8 cellular contexts compared by ENCODE assay signal in genomic region chr13:24159921-24160324, GRCh38. TPM values are rescaled to one million over a fixed set of nuclear protein-coding genes. Genes with fewer than 3 reads are reported as not detected.
A peak's percentile ranks its signal among the peaks of the same experiment; 100 is the strongest.
DNase-seq lines count a peak whose midpoint lies in the region; ATAC-seq, FAIRE-seq and TF ChIP-seq lines count a peak whose summit lies in the region.

No MANE protein-coding gene starts in this region.

- no peak for TF ChIP-seq RAD21 in HepG2 (CRISPR knock-in tag; IDR thresholded peaks at IDR 0.05)

- H2AFZ ChIP-seq in HepG2 (ENCODE audit: low read length) = no peak overlapping the region

- WGBS in adrenal gland, 4 donors = 26 to 37% (median 28%) methylated on average over 8 to 9 of the region's 9 CpGs
- 0% methylated on average over 8 of the region's 9 CpGs for WGBS in HepG2 (ENCODE audit: low lambda C conversion rate)
- 50% methylated on average over 9 of the region's 9 CpGs; no CpG with 5 or more reads in 1 of the 2 donors for WGBS in transverse colon (ENCODE audit: low coverage in 1 of 2), 2 donors

- BruUV-seq in HepG2 (replicated peaks; lab: Mats Ljungman, UMichigan) = no TSS peak

- no peaks in the 10 kb centered on the region for H3K36me3 Mint-ChIP-seq in activated naive CD4-positive, alpha-beta T cell treated with anti-CD3 and anti-CD28 coated beads, Interleukin-2, amount 50 U/mL, for 24 hours

- no peaks in the 10 kb centered on the region for H3K27me3 ChIP-seq in adrenal gland
- H3K27me3 ChIP-seq in HepG2 (ENCODE audit: control insufficient read depth in 1 of 2, insufficient read depth in 2 of 2, low read length in 2 of 2) = no peaks in the 10 kb centered on the region; a peak in 1 of 5 replicates
- no peaks in the 10 kb centered on the region for H3K27me3 ChIP-seq in transverse colon

- peak; percentile 20 for ATAC-seq in HepG2

- CTCF ChIA-PET in HepG2 (lab: Yijun Ruan, JAX; ENCODE audit: low intra/inter-chr PET ratio, low total read pairs) = interaction anchor here (1.4 kb wide), 1 partner anchor 60 kb away, joined by 3 read pairs; no protein-coding TSS in a partner anchor

- in situ Hi-C loops in HepG2 (cut with HindIII; ENCODE audit: extremely low pct_ligation_motif_present, low pct_unique_long_range_greater_than_20kb) = loop anchor here (5.0 kb wide), 1 partner anchor 62 kb away; no protein-coding TSS in a partner anchor
- in situ Hi-C loops in transverse colon (cut with MboI; ENCODE audit: low pct_ligation_motif_present in 1 of 4, low pct_unique_long_range_greater_than_20kb in 1 of 4, low sequenced_read_pairs in 3 of 4) = no loop called here

- peaks cover 30% of the 10 kb centered on the region for H4K20me1 ChIP-seq in HepG2 (ENCODE audit: insufficient read depth, low read length)

- peaks cover 12% of the 10 kb centered on the region for H3K4me1 Mint-ChIP-seq in activated naive CD4-positive, alpha-beta T cell treated with anti-CD3 and anti-CD28 coated beads, Interleukin-2, amount 50 U/mL, for 24 hours

- TF ChIP-seq POLR2A in adrenal gland (IDR thresholded peaks at IDR 0.05) (no peak), HepG2 (IDR thresholded peaks at IDR 0.05; ENCODE audit: insufficient read depth in 1 of 2, low read depth in 2 of 2, low read length in 2 of 2) (no peak), transverse colon (IDR thresholded peaks at IDR 0.05) (no peak)

- intact Hi-C loops in adrenal gland (cut with DNase I) (loop anchor here (5.0 to 10.0 kb wide), 3 partner anchors 62 to 95 kb away; no protein-coding TSS in a partner anchor), HepG2 (cut with micrococcal nuclease; ENCODE audit: unreplicated experiment) (loop anchor here (2.0 to 5.0 kb wide), 4 partner anchors 53 to 138 kb away; no protein-coding TSS in a partner anchor), transverse colon (cut with DNase I; ENCODE audit: low total_unique reads) (loop anchor here (10.0 kb wide), 1 partner anchor 65 kb away; no protein-coding TSS in a partner anchor)

- POLR2A ChIA-PET in HepG2 (lab: Yijun Ruan, JAX) = interaction anchor here (1.0 to 2.4 kb wide), 9 partner anchors 8 to 111 kb away, joined by 3 to 45 read pairs (median 7); no protein-coding TSS in a partner anchor

- H3K4me3 ChIP-seq in adrenal gland = peak overlapping the region in 1 of 4 donors; percentile 88
- peak overlapping the region; percentile 60 to 93 (median 87) for H3K4me3 ChIP-seq in HepG2 (replicated peaks in 1 of 3; ENCODE audit: insufficient read depth in 1 of 3, low read depth in 2 of 3, low read length in 3 of 3)
- H3K4me3 ChIP-seq in transverse colon = peak overlapping the region in 3 of 4 donors; percentile 50 to 89 (median 84)

- H3K27ac ChIP-seq in adrenal gland = peak overlapping the region in 3 of 5 donors; percentile 13 to 86 (median 39)
- H3K27ac ChIP-seq in HepG2 (ENCODE audit: extremely low read length, insufficient read depth, low read length) = peak overlapping the region; percentile 46
- peak overlapping the region; percentile 57 to 93 (median 86) for H3K27ac ChIP-seq in transverse colon

- H3K9me3 Mint-ChIP-seq in activated naive CD4-positive, alpha-beta T cell treated with anti-CD3 and anti-CD28 coated beads, Interleukin-2, amount 50 U/mL, for 24 hours = no peaks in the 10 kb centered on the region

- H3K27me3 Mint-ChIP-seq in activated naive CD4-positive, alpha-beta T cell treated with anti-CD3 and anti-CD28 coated beads, Interleukin-2, amount 50 U/mL, for 24 hours = peaks cover 3% of the 10 kb centered on the region

- no peaks in the 10 kb centered on the region for H3K36me3 ChIP-seq in adrenal gland (replicated peaks in 1 of 2)
- peaks cover 2 to 14% of the 10 kb centered on the region in 2 experiments for H3K36me3 ChIP-seq in HepG2 (replicated peaks in 1 of 2; ENCODE audit: control insufficient read depth in 1 of 2, insufficient read depth in 2 of 2, low read length in 2 of 2)
- no peaks in the 10 kb centered on the region for H3K36me3 ChIP-seq in transverse colon

- peak overlapping the region; percentile 88 for H3K4me2 ChIP-seq in HepG2 (ENCODE audit: low read depth, low read length)

- H3K27ac Mint-ChIP-seq in activated naive CD4-positive, alpha-beta T cell treated with anti-CD3 and anti-CD28 coated beads, Interleukin-2, amount 50 U/mL, for 24 hours = no peak overlapping the region

- H3K9ac ChIP-seq in HepG2 (ENCODE audit: insufficient read depth, low read depth, low read length) = peak overlapping the region; percentile 68; the same call in 1 of the 2 replicates

- no peak for TF ChIP-seq EP300 in HepG2 (IDR thresholded peaks at IDR 0.05; ENCODE audit: low read depth in 2 of 2, low read length in 2 of 2)
- TF ChIP-seq EP300 in HepG2 (CRISPR knock-in tag; IDR thresholded peaks at IDR 0.05; ENCODE audit: borderline replicate concordance) = no peak
- no peak for TF ChIP-seq EP300 in transverse colon (IDR thresholded peaks at IDR 0.05; ENCODE audit: low read depth)

- TF ChIP-seq CTCF in adrenal gland (IDR thresholded peaks at IDR 0.05) (no peak), HepG2 (CRISPR knock-in tag; IDR thresholded peaks at IDR 0.05) (no peak), transverse colon (IDR thresholded peaks at IDR 0.05) (no peak)

- FAIRE-seq in HepG2 (lab: Jason Lieb, UNC) = no peak

- peaks cover 37% of the 10 kb centered on the region for H3K79me2 ChIP-seq in HepG2 (ENCODE audit: insufficient read depth, low read length)

- H3K4me1 ChIP-seq in adrenal gland (replicated peaks in 1 of 2) (peaks cover 12 to 28% of the 10 kb centered on the region in 2 donors), HepG2 (ENCODE audit: insufficient read depth, low read length) (peaks cover 33% of the 10 kb centered on the region), transverse colon (peaks cover 4 to 33% (median 20%) of the 10 kb centered on the region in 4 donors)

- peak overlapping the region; percentile 86 for H3K4me3 Mint-ChIP-seq in activated naive CD4-positive, alpha-beta T cell treated with anti-CD3 and anti-CD28 coated beads, Interleukin-2, amount 50 U/mL, for 24 hours

- H3K9me3 ChIP-seq in adrenal gland (replicated peaks in 1 of 3) = no peaks in the 10 kb centered on the region
- H3K9me3 ChIP-seq in HepG2 (ENCODE audit: low read length) = no peaks in the 10 kb centered on the region
- no peaks in the 10 kb centered on the region for H3K9me3 ChIP-seq in transverse colon

- DNase-seq in activated naive CD4-positive, alpha-beta T cell treated with anti-CD3 and anti-CD28 coated beads, Interleukin-2, amount 50 U/mL, for 16 hours = no peak
- DNase-seq in adrenal gland = peak in 1 of 7 donors; percentile 24
- no peak for DNase-seq in HepG2 (ENCODE audit: low spot score)
- DNase-seq in transverse colon = no peak
- no peak for DNase-seq in mesenteric fat pad (ENCODE audit: low spot score)
- DNase-seq in activated CD8-positive, alpha-beta memory T cell treated with anti-CD3 and anti-CD28 coated beads, Interleukin-2, amount 50 U/mL, for 48 hours = no peak
- DNase-seq in NCI-H2107 (lab: John Stamatoyannopoulos, UW) = no peak

TF ChIP-seq in HepG2, 621 proteins besides CTCF, POLR2A, EP300 and RAD21 (continues in another document):
- TF ChIP-seq ZNF768 (CRISPR knock-in tag; IDR thresholded peaks at IDR 0.05) (0 out of 2 replicates have a peak, but pooled peaks have one; percentile 3), HMG20A (CRISPR knock-in tag; IDR thresholded peaks at IDR 0.05; ENCODE audit: borderline replicate concordance) (no peak), ZMYM2 (CRISPR knock-in tag; IDR thresholded peaks at IDR 0.05) (0 out of 2 replicates have a peak, but pooled peaks have one; percentile 21), ZNF670 (CRISPR knock-in tag; IDR thresholded peaks at IDR 0.05; ENCODE audit: borderline replicate concordance) (0 out of 2 replicates have a peak, but pooled peaks have one; percentile 24), ZBTB46 (CRISPR knock-in tag; IDR thresholded peaks at IDR 0.05; ENCODE audit: borderline replicate concordance) (no peak), ZNF124 (CRISPR knock-in tag; IDR thresholded peaks at IDR 0.05) (0 out of 2 replicates have a peak, but pooled peaks have one; percentile 11)

RNA-seq across cellular contexts. Expression of gene SPATA13, which starts 0.6 kb away (rescaled TPM):
- total RNA-seq in adrenal gland (10 to 100 TPM; 20.0 to 85.5 (median 44.6) TPM), HepG2 (2016; rRNA removed; fragmentation: Illumina TruSeq; extraction: Trizol) (11.3 and 13.7 TPM in 2 replicates), transverse colon (100 to 1,000 TPM in 2 of 4 donors, 10 to 100 TPM in 2; 85.1 to 612 (median 228) TPM), mesenteric fat pad (11.6 TPM)
- polyA plus RNA-seq in adrenal gland (10 to 100 TPM; 20.7 to 27.5 (median 22.0) TPM), HepG2 (2011; rRNA removed) (11.9 and 14.2 TPM in 2 replicates)
- total RNA-seq in HepG2 (2016; cell fraction: cytosol; rRNA removed; fragmentation: Illumina TruSeq; extraction: Trizol; ENCODE audit: low read depth) = 11.8 and 12.8 TPM in 2 replicates
- total RNA-seq in HepG2 (2016; cell fraction: insoluble cytoplasmic fraction; rRNA removed; fragmentation: Illumina TruSeq; extraction: Trizol) = 10.7 and 11.9 TPM in 2 replicates
- 14.0 and 14.4 TPM in 2 replicates for total RNA-seq in HepG2 (2016; cell fraction: membrane; rRNA removed; fragmentation: Illumina TruSeq; extraction: Trizol)
- total RNA-seq in HepG2 (2016; cell fraction: nucleus; rRNA removed; fragmentation: Illumina TruSeq; extraction: Trizol) = 14.8 and 20.6 TPM in 2 replicates
- polyA plus RNA-seq in HepG2 (2011; cell fraction: cytosol; rRNA removed) = 7.6 and 7.8 TPM in 2 replicates
- polyA plus RNA-seq in HepG2 (2011; cell fraction: nucleus; rRNA removed) = 16.9 and 19.6 TPM in 2 replicates
- polyA plus RNA-seq in HepG2 (2012) = 9.0 and 12.6 TPM in 2 replicates
- polyA plus RNA-seq in HepG2 (2016; cell fraction: cytosol; fragmentation: Illumina TruSeq; extraction: Trizol; ENCODE audit: low read depth) = 0.14 and 0.44 TPM in 2 replicates
- 8.3 and 9.4 TPM in 2 replicates for polyA plus RNA-seq in HepG2 (2016; cell fraction: insoluble cytoplasmic fraction; fragmentation: Illumina TruSeq; extraction: Trizol; ENCODE audit: low read depth)
- polyA plus RNA-seq in HepG2 (2016; cell fraction: membrane; fragmentation: Illumina TruSeq; extraction: Trizol; ENCODE audit: low read depth) = 1.0 and 1.1 TPM in 2 replicates
- 19.2 and 24.3 TPM in 2 replicates for polyA plus RNA-seq in HepG2 (2016; cell fraction: nucleus; fragmentation: Illumina TruSeq; extraction: Trizol; ENCODE audit: insufficient read depth, low read depth)
- 7.6 and 24.7 TPM in 2 replicates for polyA minus RNA-seq in HepG2 (2011; rRNA and poly(A)+ RNA removed; ENCODE audit: low replicate concordance)
- polyA minus RNA-seq in HepG2 (2011; cell fraction: cytosol; rRNA and poly(A)+ RNA removed) = 12.2 and 13.8 TPM in 2 replicates
- polyA minus RNA-seq in HepG2 (2011; cell fraction: nucleus; rRNA and poly(A)+ RNA removed) = 33.6 and 33.8 TPM in 2 replicates
